ENCODE assay signal across 9 cellular contexts in the genomic region with DNA sequence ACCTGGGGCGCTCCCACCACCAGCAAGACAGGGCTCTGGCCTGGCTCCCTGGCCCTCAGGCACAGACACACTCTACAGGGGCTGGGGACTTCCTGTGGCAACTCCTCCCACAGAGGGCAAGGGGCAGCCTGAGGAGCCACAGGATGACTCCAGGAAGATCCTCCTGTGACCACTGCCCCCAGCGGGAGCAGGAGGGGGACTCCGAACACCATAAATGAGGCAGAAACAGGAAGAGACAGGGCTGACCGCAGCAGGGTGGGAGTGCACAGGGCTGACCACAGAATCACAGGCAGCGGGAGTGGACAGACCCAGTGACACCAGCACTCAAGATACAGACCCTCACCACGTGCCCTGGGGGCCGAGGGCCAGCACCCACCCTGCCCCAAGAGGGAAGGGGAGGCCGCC. TPM values are rescaled to one million over a fixed set of nuclear protein-coding genes. Genes with fewer than 3 reads are reported as not detected.
DNase-seq lines count a peak whose midpoint lies in the region; ATAC-seq and TF ChIP-seq lines count a peak whose summit lies in the region.
"Had no signal": no experiment of that assay in that cellular context is flagged by ENCODE, and none has a peak within 500 bp of the region (broad histone marks: within the 10 kb centered on the region; RNA-seq: fewer than 3 reads in every experiment).

No MANE protein-coding gene starts in this region.

- peak; percentile 7 for TF ChIP-seq CTCF in astrocyte of the spinal cord (IDR thresholded peaks at IDR 0.05; ENCODE audit: low read depth, low read length)

- H3K4me1 Mint-ChIP-seq in IgD-negative memory B cell, result peaks cover 34 to 78% (median 75%) of the 10 kb centered on the region in 3 donors

- peak overlapping the region; percentile 85 for H2BK5ac ChIP-seq in mesendoderm (ENCODE audit: low read length)

- peak overlapping the region; percentile 21 for H2BK120ac ChIP-seq in mesendoderm (ENCODE audit: low read depth, low read length)

- no peaks in the 10 kb centered on the region for H3K9me3 ChIP-seq in BLaER1 treated with 17β-estradiol and CSF1 and Interleukin-3, amounts not matched to agents 10 nM and 100 nM (replicated peaks in 1 of 11)

- H3K36me3 ChIP-seq in BLaER1 treated with 17β-estradiol and CSF1 and Interleukin-3, amounts not matched to agents 10 nM and 100 nM, result peaks cover 0 to 17% (median 0%) of the 10 kb centered on the region in 11 experiments; a peak in 4 of 22 replicates
- no peaks in the 10 kb centered on the region for H3K36me3 ChIP-seq in mesendoderm (ENCODE audit: control insufficient read depth, insufficient read depth, low read length)

- H3K79me2 ChIP-seq in mesendoderm (ENCODE audit: control insufficient read depth, insufficient read depth, low read length), result peaks cover 64% of the 10 kb centered on the region

- no CpG with 5 or more reads among the region's 8 CpGs for WGBS in mesendoderm (ENCODE audit: extremely low coverage, insufficient coverage, low lambda C conversion rate)

- peak overlapping the region; percentile 2 to 92 (median 82) for H3K4me3 Mint-ChIP-seq in IgD-negative memory B cell

- H3K4ac ChIP-seq in mesendoderm (ENCODE audit: low read depth, low read length), result peak overlapping the region; percentile 50

- H3K23ac ChIP-seq in mesendoderm (ENCODE audit: low read length), result peak overlapping the region; percentile 20

- H3K4me1 ChIP-seq in BLaER1 treated with 17β-estradiol and CSF1 and Interleukin-3, amounts not matched to agents 10 nM and 100 nM, result peaks cover 87 to 99% (median 97%) of the 10 kb centered on the region in 10 experiments
- H3K4me1 ChIP-seq in mesendoderm (ENCODE audit: control insufficient read depth, low read depth, low read length), result peaks cover 37% of the 10 kb centered on the region

- no peak for DNase-seq in astrocyte of the spinal cord (ENCODE audit: low read depth, low spot score)
- DNase-seq in mesendoderm, result peak; percentile 96
- no peak for DNase-seq in inferior parietal cortex (ENCODE audit: extremely low spot score)
- no peak for DNase-seq in stimulated activated CD4-positive, alpha-beta T cell treated with anti-CD3 and anti-CD28 coated beads, Interleukin-2, amount 100 ng/mL, for 48 hours

- H2BK15ac ChIP-seq in mesendoderm (replicated peaks; ENCODE audit: low read depth), result no peak overlapping the region

- H2AK5ac ChIP-seq in mesendoderm (ENCODE audit: low read length), result no peak overlapping the region

- H3K9me3 Mint-ChIP-seq in IgD-negative memory B cell, result no peaks in the 10 kb centered on the region

- peak overlapping the region; percentile 94 to 99 (median 98) for H3K27ac Mint-ChIP-seq in IgD-negative memory B cell

- peak overlapping the region; percentile 41 to 94 (median 70); a peak in 21 of 22 replicates for H3K27ac ChIP-seq in BLaER1 treated with 17β-estradiol and CSF1 and Interleukin-3, amounts not matched to agents 10 nM and 100 nM
- H3K27ac ChIP-seq in mesendoderm (ENCODE audit: low read depth, low read length), result peak overlapping the region; percentile 53
- H3K27ac ChIP-seq: KMS-11 had no signal

- peaks cover 49 to 66% (median 57%) of the 10 kb centered on the region in 11 experiments for H4K20me1 ChIP-seq in BLaER1 treated with 17β-estradiol and CSF1 and Interleukin-3, amounts not matched to agents 10 nM and 100 nM

- peak overlapping the region; percentile 86 to 100 (median 96) for H3K4me2 ChIP-seq in BLaER1 treated with 17β-estradiol and CSF1 and Interleukin-3, amounts not matched to agents 10 nM and 100 nM
- H3K4me2 ChIP-seq in mesendoderm (ENCODE audit: low read length), result no peak overlapping the region
- H3K4me2 ChIP-seq: KMS-11 had no signal

- ATAC-seq in HG02884 (IDR thresholded peaks at IDR 0.05; ENCODE audit: unreplicated experiment), result no peak
- ATAC-seq in HG02970 (IDR thresholded peaks at IDR 0.05; ENCODE audit: low FRiP score, unreplicated experiment), result no peak

- H4K8ac ChIP-seq in mesendoderm (ENCODE audit: low read depth, low read length), result no peak overlapping the region

- in situ Hi-C loops in astrocyte of the spinal cord (cut with HindIII; ENCODE audit: low sequenced_read_pairs), result no loop called here

- H3K56ac ChIP-seq in mesendoderm (ENCODE audit: low read length), result peak overlapping the region; percentile 79

- no peaks in the 10 kb centered on the region for H3K27me3 ChIP-seq in BLaER1 treated with 17β-estradiol and CSF1 and Interleukin-3, amounts not matched to agents 10 nM and 100 nM
- no peaks in the 10 kb centered on the region for H3K27me3 ChIP-seq in mesendoderm (ENCODE audit: insufficient read depth, low read length, poor library complexity)

- H3K36me3 Mint-ChIP-seq in IgD-negative memory B cell, result peaks cover 7% of the 10 kb centered on the region

- peaks cover 45% of the 10 kb centered on the region for H3K79me1 ChIP-seq in mesendoderm (ENCODE audit: low read length)

- peak overlapping the region; percentile 36 to 88 (median 65); a peak in 21 of 22 replicates for H3K9ac ChIP-seq in BLaER1 treated with 17β-estradiol and CSF1 and Interleukin-3, amounts not matched to agents 10 nM and 100 nM
- H3K9ac ChIP-seq in mesendoderm (ENCODE audit: low read length), result peak overlapping the region; percentile 45
- H3K9ac ChIP-seq: KMS-11 had no signal

- H3K4me3 ChIP-seq in BLaER1 treated with 17β-estradiol and CSF1 and Interleukin-3, amounts not matched to agents 10 nM and 100 nM, result peak overlapping the region in 6 of 10 experiments; percentile 8 to 54 (median 32); a peak in 11 of 20 replicates
- H3K4me3 ChIP-seq in astrocyte of the spinal cord (ENCODE audit: low read depth, low read length) (no peak overlapping the region), mesendoderm (ENCODE audit: low read length) (no peak overlapping the region)

- no peaks in the 10 kb centered on the region for H3K27me3 Mint-ChIP-seq in IgD-negative memory B cell

- peak overlapping the region; percentile 43 for H3K18ac ChIP-seq in mesendoderm (ENCODE audit: low read length)

- no peak overlapping the region for H4K5ac ChIP-seq in mesendoderm (ENCODE audit: low read length)

RNA-seq across cellular contexts. Expression of a gene that starts 10.8 kb away (rescaled TPM):
- polyA plus RNA-seq in IgD-negative memory B cell, result 20.7 TPM
- 29.0 TPM for polyA plus RNA-seq in mesendoderm (2013, experiment 1 of 2)
- polyA plus RNA-seq in mesendoderm (2013, experiment 2 of 2), result 27.5 TPM

RNA-seq across cellular contexts. Expression of a gene that starts 52.4 kb away (rescaled TPM):
- 33.4 TPM for polyA plus RNA-seq in IgD-negative memory B cell
- polyA plus RNA-seq in mesendoderm (2013, experiment 1 of 2), result 12.8 TPM
- polyA plus RNA-seq in mesendoderm (2013, experiment 2 of 2), result 13.7 TPM

Comparison
In these comparisons a context has a peak if more than half of its experiments do, and no peak if none do; other contexts are left out.
1. H3K4me3 ChIP-seq: peak in BLaER1 treated with 17β-estradiol and CSF1 and Interleukin-3, amounts not matched to agents 10 nM and 100 nM (6 of 10); none in astrocyte of the spinal cord (single experiment) and mesendoderm (single experiment).